Comparison of ENCODE assay signal across 8 cellular contexts in genomic region chr1:206555473-206555935, GRCh38. TPM values are rescaled to one million over a fixed set of nuclear protein-coding genes. Genes with fewer than 3 reads are reported as not detected.
DNase-seq lines count a peak whose midpoint lies in the region; FAIRE-seq and TF ChIP-seq lines count a peak whose summit lies in the region.

No MANE protein-coding gene starts in this region.

- peaks cover 46 to 88% (median 60%) of the 10 kb centered on the region in 4 donors for H3K4me1 Mint-ChIP-seq in CD4-positive, alpha-beta memory T cell
- peaks cover 56% of the 10 kb centered on the region for H3K4me1 Mint-ChIP-seq in dendritic cell treated with granulocyte-macrophage colony-stimulating factor and Interleukin-4, amounts not matched to agents 40 ng/mL and 50 ng/mL, for 4 days (ENCODE audit: low read depth)
- H3K4me1 Mint-ChIP-seq in neural crest cell = peaks cover 46% of the 10 kb centered on the region

- TF ChIP-seq CTCF in neural crest cell (conservative IDR thresholded peaks at IDR 0.05) = no peak

- H3K9me3 Mint-ChIP-seq in CD4-positive, alpha-beta memory T cell = no peaks in the 10 kb centered on the region
- no peaks in the 10 kb centered on the region for H3K9me3 Mint-ChIP-seq in dendritic cell treated with granulocyte-macrophage colony-stimulating factor and Interleukin-4, amounts not matched to agents 40 ng/mL and 50 ng/mL, for 4 days
- H3K9me3 Mint-ChIP-seq in neural crest cell = no peaks in the 10 kb centered on the region

- CTCF ChIA-PET in CD4-positive, alpha-beta memory T cell (lab: Charles Lee; ENCODE audit: partially characterized antibody) = interaction anchor here (0.7 to 14.9 kb wide), 13 partner anchors 10 to 110 kb away, joined by 3 to 226 read pairs (median 6); partner anchors contain the start of genes DYRK3, EIF2D and IKBKE

- peak; percentile 27 to 73 (median 39) for DNase-seq in CD4-positive, alpha-beta memory T cell
- DNase-seq in RPMI8226 (peak; percentile 61), neural crest cell (ENCODE audit: low read depth, low spot score) (no peak), NCI-H526 (lab: John Stamatoyannopoulos, UW) (no peak), DMS 273 (lab: John Stamatoyannopoulos, UW; ENCODE audit: unreplicated experiment) (no peak), urothelium cell line (ENCODE audit: low spot score) (no peak), epidermal melanocyte (ENCODE audit: insufficient read length, low spot score) (no peak)

- intact Hi-C loops in CD4-positive, alpha-beta memory T cell (cut with micrococcal nuclease) = loop anchor here (10.0 kb wide), 1 partner anchor 1431 kb away; the partner anchor contains the start of gene RBBP5
- intact Hi-C loops in dendritic cell treated with granulocyte-macrophage colony-stimulating factor and Interleukin-4, amounts not matched to agents 40 ng/mL and 50 ng/mL, for 4 days (cut with micrococcal nuclease) = no loop called here

- H3K4me1 ChIP-seq in CD4-positive, alpha-beta memory T cell (ENCODE audit: insufficient read depth, low read length) = peaks cover 73% of the 10 kb centered on the region

- peaks cover 5% of the 10 kb centered on the region for H3K36me3 ChIP-seq in CD4-positive, alpha-beta memory T cell (ENCODE audit: insufficient read depth, low read length)

- peak overlapping the region; percentile 85 to 98 (median 92) for H3K4me3 Mint-ChIP-seq in CD4-positive, alpha-beta memory T cell
- peak overlapping the region; percentile 43 for H3K4me3 Mint-ChIP-seq in dendritic cell treated with granulocyte-macrophage colony-stimulating factor and Interleukin-4, amounts not matched to agents 40 ng/mL and 50 ng/mL, for 4 days
- peak overlapping the region; percentile 85 for H3K4me3 Mint-ChIP-seq in neural crest cell

- no peaks in the 10 kb centered on the region for H3K27me3 Mint-ChIP-seq in CD4-positive, alpha-beta memory T cell
- no peaks in the 10 kb centered on the region for H3K27me3 Mint-ChIP-seq in dendritic cell treated with granulocyte-macrophage colony-stimulating factor and Interleukin-4, amounts not matched to agents 40 ng/mL and 50 ng/mL, for 4 days
- peaks cover 25% of the 10 kb centered on the region for H3K27me3 Mint-ChIP-seq in neural crest cell (ENCODE audit: low read depth)

- FAIRE-seq in urothelium cell line (lab: Jason Lieb, UNC) = no peak

- peaks cover 16 to 32% of the 10 kb centered on the region in 2 donors for H3K36me3 Mint-ChIP-seq in CD4-positive, alpha-beta memory T cell
- H3K36me3 Mint-ChIP-seq in dendritic cell treated with granulocyte-macrophage colony-stimulating factor and Interleukin-4, amounts not matched to agents 40 ng/mL and 50 ng/mL, for 4 days (ENCODE audit: low read depth) = peaks cover 25% of the 10 kb centered on the region
- H3K36me3 Mint-ChIP-seq in neural crest cell (ENCODE audit: low read depth) = no peaks in the 10 kb centered on the region

- POLR2A ChIA-PET in CD4-positive, alpha-beta memory T cell (lab: Charles Lee; ENCODE audit: partially characterized antibody) = interaction anchor here (1.3 to 21.6 kb wide), 9 partner anchors 9 to 766 kb away, joined by 3 to 786 read pairs (median 15); partner anchors contain the start of genes CD55, EIF2D, FCMR and IKBKE

- peak overlapping the region; percentile 77 for H3K27ac ChIP-seq in CD4-positive, alpha-beta memory T cell (ENCODE audit: low read depth, low read length)

- H3K4me3 ChIP-seq in CD4-positive, alpha-beta memory T cell (ENCODE audit: low read length in 2 of 2) = peak overlapping the region; percentile 53 to 96

- H3K27ac Mint-ChIP-seq in CD4-positive, alpha-beta memory T cell = peak overlapping the region; percentile 93 to 97 (median 94)
- peak overlapping the region; percentile 64 for H3K27ac Mint-ChIP-seq in dendritic cell treated with granulocyte-macrophage colony-stimulating factor and Interleukin-4, amounts not matched to agents 40 ng/mL and 50 ng/mL, for 4 days
- no peak overlapping the region for H3K27ac Mint-ChIP-seq in neural crest cell (ENCODE audit: unreplicated experiment)

- H3K9me3 ChIP-seq in CD4-positive, alpha-beta memory T cell (ENCODE audit: control insufficient read depth in 1 of 2, low read length in 2 of 2) = no peaks in the 10 kb centered on the region

- no peaks in the 10 kb centered on the region for H3K27me3 ChIP-seq in CD4-positive, alpha-beta memory T cell (ENCODE audit: insufficient read depth, low read length)

RNA-seq across cellular contexts. Expression of gene RASSF5, which starts 48.2 kb away (rescaled TPM):
- 100 to 1,000 TPM; 186 to 190 TPM for total RNA-seq in CD4-positive, alpha-beta memory T cell
- 100 to 1,000 TPM; 249 to 298 TPM for polyA plus RNA-seq in CD4-positive, alpha-beta memory T cell
- total RNA-seq in neural crest cell = 1.2 and 1.4 TPM in 2 replicates

RNA-seq across cellular contexts. Expression of gene EIF2D, which starts 56.8 kb away (rescaled TPM):
- total RNA-seq in CD4-positive, alpha-beta memory T cell = 10 to 100 TPM; 53.5 to 54.5 TPM
- 10 to 100 TPM; 33.5 to 38.9 TPM for polyA plus RNA-seq in CD4-positive, alpha-beta memory T cell
- 37.5 and 38.2 TPM in 2 replicates for total RNA-seq in neural crest cell

Comparison
In these comparisons a context has a peak if more than half of its experiments do, and no peak if none do; other contexts are left out.
1. DNase-seq: peak in CD4-positive, alpha-beta memory T cell (5 of 5) and RPMI8226 (single experiment); none in neural crest cell (single experiment), NCI-H526 (0 of 2), DMS 273 (single experiment), urothelium cell line (single experiment) and epidermal melanocyte (single experiment).
2. RNA of gene RASSF5, which starts 48.2 kb away (total RNA-seq): 186 to 190 TPM in CD4-positive, alpha-beta memory T cell; 1.2 to 1.4 TPM in neural crest cell; every median in the first group is over 10 times any median in the second.
3. Peak in every context shown above with its lines, with median percentiles within 50 percentile points of each other: H3K4me3 Mint-ChIP-seq.